1 cellular context compared by ENCODE assay signal in the genomic region with DNA sequence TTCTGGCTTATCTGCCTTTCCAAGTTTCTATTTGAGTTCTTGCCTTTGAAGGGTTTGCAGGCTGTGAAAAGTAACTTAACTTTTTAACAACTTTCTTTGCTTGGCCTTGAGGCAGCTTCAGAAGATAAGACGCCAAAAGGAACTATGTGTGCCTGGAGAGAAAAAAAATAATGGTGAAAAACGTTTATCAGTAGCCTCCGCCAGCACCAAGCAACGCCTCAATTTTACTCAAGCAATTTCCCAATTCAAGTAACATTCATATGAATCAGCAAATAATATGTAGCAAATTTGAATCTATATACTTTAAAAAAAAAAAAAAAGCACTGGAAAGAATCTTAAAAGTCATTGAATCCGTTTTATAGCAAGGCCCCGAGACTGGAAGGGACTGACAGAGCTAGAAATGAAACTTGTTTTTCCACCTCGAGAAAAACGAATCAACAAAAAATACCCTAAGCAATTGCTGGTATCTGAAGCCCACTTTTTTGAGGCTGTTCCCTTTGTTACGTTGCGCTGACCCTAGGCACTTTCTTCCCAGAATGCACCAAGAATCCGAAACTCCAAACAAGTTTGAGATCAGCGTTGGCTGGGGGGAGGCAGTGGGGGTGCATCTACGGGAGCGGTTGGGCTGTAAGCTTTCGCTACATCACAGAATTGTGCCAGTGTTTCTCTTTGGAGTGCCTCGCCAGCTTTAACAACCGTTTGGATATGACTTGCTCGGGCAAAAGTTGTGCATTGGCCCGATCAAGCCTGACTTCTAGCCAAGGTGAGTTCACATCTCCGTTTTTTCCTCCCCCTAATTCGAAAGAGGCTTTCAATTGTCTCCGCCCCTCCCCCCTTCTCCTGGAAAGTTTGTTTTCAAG.
TF ChIP-seq lines count a peak whose summit lies in the region.

No MANE protein-coding gene starts in this region.

TF ChIP-seq in K562, 482 proteins besides CTCF, POLR2A, EP300 and RAD21 (continued from another document and continues in another):
- TF ChIP-seq POLR2AphosphoS5 (IDR thresholded peaks at IDR 0.05; ENCODE audit: control insufficient read depth, insufficient read depth, low read depth, low read length) (no peak), MYC (IDR thresholded peaks at IDR 0.05; ENCODE audit: low read depth, low read length) (0 out of 2 replicates have a peak, but pooled peaks have one; percentile 2), MYC (CRISPR knock-in tag; IDR thresholded peaks at IDR 0.05; ENCODE audit: borderline replicate concordance, low read depth) (peak; percentile 86), GTF2A2 (tag; IDR thresholded peaks at IDR 0.05) (peak; percentile 71; the same call in 1 of the 2 replicates), RBM15 (IDR thresholded peaks at IDR 0.05; ENCODE audit: insufficient read depth, low read length) (no peak), STAT5A (IDR thresholded peaks at IDR 0.05; ENCODE audit: borderline replicate concordance, low read length) (no peak), RBBP5 (IDR thresholded peaks at IDR 0.05; ENCODE audit: borderline replicate concordance, insufficient read depth, low read length, poor library complexity, severe bottlenecking) (peak; percentile 60), ZNF707 (CRISPR knock-in tag; conservative IDR thresholded peaks at IDR 0.05) (0 out of 2 replicates have a peak, but pooled peaks have one; percentile 38), MGA (IDR thresholded peaks at IDR 0.05) (no peak), ZNF143 (CRISPR knock-in tag; IDR thresholded peaks at IDR 0.05) (peak; percentile 72), JUN (IDR thresholded peaks at IDR 0.05; ENCODE audit: borderline replicate concordance, low read depth, low read length) (no peak), JUN (CRISPR knock-in tag; IDR thresholded peaks at IDR 0.05; ENCODE audit: borderline replicate concordance) (no peak), ZNF239 (CRISPR knock-in tag; IDR thresholded peaks at IDR 0.05) (0 out of 2 replicates have a peak, but pooled peaks have one; percentile 25), MAX (CRISPR knock-in tag; IDR thresholded peaks at IDR 0.05) (no peak), CREM (IDR thresholded peaks at IDR 0.05; ENCODE audit: low read depth) (no peak), GTF2F1 (IDR thresholded peaks at IDR 0.05; ENCODE audit: low read depth, low read length) (no peak), ZNF766 (CRISPR knock-in tag; conservative IDR thresholded peaks at IDR 0.05) (no peak), TAF7 (tag; IDR thresholded peaks at IDR 0.05) (peak; percentile 77), ZNF347 (CRISPR knock-in tag; IDR thresholded peaks at IDR 0.05; ENCODE audit: low read depth) (no peak), TSC22D4 (tag; IDR thresholded peaks at IDR 0.05) (no peak)
- TF ChIP-seq, protein P1, sequence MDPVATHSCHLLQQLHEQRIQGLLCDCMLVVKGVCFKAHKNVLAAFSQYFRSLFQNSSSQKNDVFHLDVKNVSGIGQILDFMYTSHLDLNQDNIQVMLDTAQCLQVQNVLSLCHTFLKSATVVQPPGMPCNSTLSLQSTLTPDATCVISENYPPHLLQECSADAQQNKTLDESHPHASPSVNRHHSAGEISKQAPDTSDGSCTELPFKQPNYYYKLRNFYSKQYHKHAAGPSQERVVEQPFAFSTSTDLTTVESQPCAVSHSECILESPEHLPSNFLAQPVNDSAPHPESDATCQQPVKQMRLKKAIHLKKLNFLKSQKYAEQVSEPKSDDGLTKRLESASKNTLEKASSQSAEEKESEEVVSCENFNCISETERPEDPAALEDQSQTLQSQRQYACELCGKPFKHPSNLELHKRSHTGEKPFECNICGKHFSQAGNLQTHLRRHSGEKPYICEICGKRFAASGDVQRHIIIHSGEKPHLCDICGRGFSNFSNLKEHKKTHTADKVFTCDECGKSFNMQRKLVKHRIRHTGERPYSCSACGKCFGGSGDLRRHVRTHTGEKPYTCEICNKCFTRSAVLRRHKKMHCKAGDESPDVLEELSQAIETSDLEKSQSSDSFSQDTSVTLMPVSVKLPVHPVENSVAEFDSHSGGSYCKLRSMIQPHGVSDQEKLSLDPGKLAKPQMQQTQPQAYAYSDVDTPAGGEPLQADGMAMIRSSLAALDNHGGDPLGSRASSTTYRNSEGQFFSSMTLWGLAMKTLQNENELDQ (CRISPR knock-in tag; IDR thresholded peaks at IDR 0.05; ENCODE audit: borderline replicate concordance): no peak
- TF ChIP-seq, protein P2, sequence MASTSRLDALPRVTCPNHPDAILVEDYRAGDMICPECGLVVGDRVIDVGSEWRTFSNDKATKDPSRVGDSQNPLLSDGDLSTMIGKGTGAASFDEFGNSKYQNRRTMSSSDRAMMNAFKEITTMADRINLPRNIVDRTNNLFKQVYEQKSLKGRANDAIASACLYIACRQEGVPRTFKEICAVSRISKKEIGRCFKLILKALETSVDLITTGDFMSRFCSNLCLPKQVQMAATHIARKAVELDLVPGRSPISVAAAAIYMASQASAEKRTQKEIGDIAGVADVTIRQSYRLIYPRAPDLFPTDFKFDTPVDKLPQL (IDR thresholded peaks at IDR 0.05; ENCODE audit: extremely low read depth, insufficient read length): no peak
- TF ChIP-seq, protein P3, sequence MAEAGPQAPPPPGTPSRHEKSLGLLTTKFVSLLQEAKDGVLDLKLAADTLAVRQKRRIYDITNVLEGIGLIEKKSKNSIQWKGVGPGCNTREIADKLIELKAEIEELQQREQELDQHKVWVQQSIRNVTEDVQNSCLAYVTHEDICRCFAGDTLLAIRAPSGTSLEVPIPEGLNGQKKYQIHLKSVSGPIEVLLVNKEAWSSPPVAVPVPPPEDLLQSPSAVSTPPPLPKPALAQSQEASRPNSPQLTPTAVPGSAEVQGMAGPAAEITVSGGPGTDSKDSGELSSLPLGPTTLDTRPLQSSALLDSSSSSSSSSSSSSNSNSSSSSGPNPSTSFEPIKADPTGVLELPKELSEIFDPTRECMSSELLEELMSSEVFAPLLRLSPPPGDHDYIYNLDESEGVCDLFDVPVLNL (CRISPR knock-in tag; IDR thresholded peaks at IDR 0.05; ENCODE audit: low read depth): 0 out of 2 replicates have a peak, but pooled peaks have one; percentile 17
- TF ChIP-seq, protein P4, sequence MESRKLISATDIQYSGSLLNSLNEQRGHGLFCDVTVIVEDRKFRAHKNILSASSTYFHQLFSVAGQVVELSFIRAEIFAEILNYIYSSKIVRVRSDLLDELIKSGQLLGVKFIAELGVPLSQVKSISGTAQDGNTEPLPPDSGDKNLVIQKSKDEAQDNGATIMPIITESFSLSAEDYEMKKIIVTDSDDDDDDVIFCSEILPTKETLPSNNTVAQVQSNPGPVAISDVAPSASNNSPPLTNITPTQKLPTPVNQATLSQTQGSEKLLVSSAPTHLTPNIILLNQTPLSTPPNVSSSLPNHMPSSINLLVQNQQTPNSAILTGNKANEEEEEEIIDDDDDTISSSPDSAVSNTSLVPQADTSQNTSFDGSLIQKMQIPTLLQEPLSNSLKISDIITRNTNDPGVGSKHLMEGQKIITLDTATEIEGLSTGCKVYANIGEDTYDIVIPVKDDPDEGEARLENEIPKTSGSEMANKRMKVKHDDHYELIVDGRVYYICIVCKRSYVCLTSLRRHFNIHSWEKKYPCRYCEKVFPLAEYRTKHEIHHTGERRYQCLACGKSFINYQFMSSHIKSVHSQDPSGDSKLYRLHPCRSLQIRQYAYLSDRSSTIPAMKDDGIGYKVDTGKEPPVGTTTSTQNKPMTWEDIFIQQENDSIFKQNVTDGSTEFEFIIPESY (CRISPR knock-in tag; IDR thresholded peaks at IDR 0.05): 0 out of 2 replicates have a peak, but pooled peaks have one; percentile 11
- TF ChIP-seq, protein P5, sequence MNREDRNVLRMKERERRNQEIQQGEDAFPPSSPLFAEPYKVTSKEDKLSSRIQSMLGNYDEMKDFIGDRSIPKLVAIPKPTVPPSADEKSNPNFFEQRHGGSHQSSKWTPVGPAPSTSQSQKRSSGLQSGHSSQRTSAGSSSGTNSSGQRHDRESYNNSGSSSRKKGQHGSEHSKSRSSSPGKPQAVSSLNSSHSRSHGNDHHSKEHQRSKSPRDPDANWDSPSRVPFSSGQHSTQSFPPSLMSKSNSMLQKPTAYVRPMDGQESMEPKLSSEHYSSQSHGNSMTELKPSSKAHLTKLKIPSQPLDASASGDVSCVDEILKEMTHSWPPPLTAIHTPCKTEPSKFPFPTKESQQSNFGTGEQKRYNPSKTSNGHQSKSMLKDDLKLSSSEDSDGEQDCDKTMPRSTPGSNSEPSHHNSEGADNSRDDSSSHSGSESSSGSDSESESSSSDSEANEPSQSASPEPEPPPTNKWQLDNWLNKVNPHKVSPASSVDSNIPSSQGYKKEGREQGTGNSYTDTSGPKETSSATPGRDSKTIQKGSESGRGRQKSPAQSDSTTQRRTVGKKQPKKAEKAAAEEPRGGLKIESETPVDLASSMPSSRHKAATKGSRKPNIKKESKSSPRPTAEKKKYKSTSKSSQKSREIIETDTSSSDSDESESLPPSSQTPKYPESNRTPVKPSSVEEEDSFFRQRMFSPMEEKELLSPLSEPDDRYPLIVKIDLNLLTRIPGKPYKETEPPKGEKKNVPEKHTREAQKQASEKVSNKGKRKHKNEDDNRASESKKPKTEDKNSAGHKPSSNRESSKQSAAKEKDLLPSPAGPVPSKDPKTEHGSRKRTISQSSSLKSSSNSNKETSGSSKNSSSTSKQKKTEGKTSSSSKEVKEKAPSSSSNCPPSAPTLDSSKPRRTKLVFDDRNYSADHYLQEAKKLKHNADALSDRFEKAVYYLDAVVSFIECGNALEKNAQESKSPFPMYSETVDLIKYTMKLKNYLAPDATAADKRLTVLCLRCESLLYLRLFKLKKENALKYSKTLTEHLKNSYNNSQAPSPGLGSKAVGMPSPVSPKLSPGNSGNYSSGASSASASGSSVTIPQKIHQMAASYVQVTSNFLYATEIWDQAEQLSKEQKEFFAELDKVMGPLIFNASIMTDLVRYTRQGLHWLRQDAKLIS (CRISPR knock-in tag; IDR thresholded peaks at IDR 0.05): 0 out of 2 replicates have a peak, but pooled peaks have one; percentile 24
